In genomic region chr5:178551059-178551458, GRCh38 we compare ENCODE assay signal across 8 cellular contexts. TPM values are rescaled to one million over a fixed set of nuclear protein-coding genes. Genes with fewer than 3 reads are reported as not detected.
DNase-seq lines count a peak whose midpoint lies in the region; TF ChIP-seq lines count a peak whose summit lies in the region.

No MANE protein-coding gene starts in this region.

- no peak overlapping the region for H3K9ac ChIP-seq in OCI-LY3 (ENCODE audit: low read length)

- H3K36me3 ChIP-seq in OCI-LY3 (replicated peaks; ENCODE audit: low read depth, low read length), result no peaks in the 10 kb centered on the region
- no peaks in the 10 kb centered on the region for H3K36me3 ChIP-seq in esophagus squamous epithelium

- no peaks in the 10 kb centered on the region for H3K4me1 ChIP-seq in OCI-LY3 (ENCODE audit: low read length)
- no peaks in the 10 kb centered on the region for H3K4me1 ChIP-seq in esophagus squamous epithelium

- no peaks in the 10 kb centered on the region for H4K20me1 ChIP-seq in OCI-LY3 (ENCODE audit: insufficient read depth, low read length)

- H3K79me2 ChIP-seq in OCI-LY3 (ENCODE audit: low read length), result no peaks in the 10 kb centered on the region

- peak; percentile 45 for TF ChIP-seq CTCF in OCI-LY3 (IDR thresholded peaks at IDR 0.05; ENCODE audit: low read depth, low read length)
- TF ChIP-seq CTCF in esophagus squamous epithelium (IDR thresholded peaks at IDR 0.05), result peak in 4 of 6 experiments; percentile 14 to 53 (median 42)

- H2AFZ ChIP-seq in OCI-LY3 (ENCODE audit: low read depth, low read length), result no peak overlapping the region

- H3K27me3 ChIP-seq in OCI-LY3 (ENCODE audit: low read depth, low read length) (no peaks in the 10 kb centered on the region), esophagus squamous epithelium (peaks cover 0 to 25% (median 0%) of the 10 kb centered on the region in 4 donors)

- DNase-seq in NCI-H1694 treated with DMSO at 0.1 percent for 48 hours (lab: John Stamatoyannopoulos, UW) (peak; percentile 45), NCI-H1694 (lab: John Stamatoyannopoulos, UW) (no peak), esophagus squamous epithelium (lab: John Stamatoyannopoulos, UW) (no peak), stromal cell of bone marrow (ENCODE audit: low read depth) (peak; percentile 8), cerebellar nuclear complex (lab: John Stamatoyannopoulos, UW) (no peak), H4 (ENCODE audit: low spot score) (no peak), NCI-H2029 (lab: John Stamatoyannopoulos, UW) (no peak)

- intact Hi-C loops in esophagus squamous epithelium (cut with DNase I), result loop anchor here (10.0 kb wide), 1 partner anchor 266 kb away; no protein-coding TSS in a partner anchor

- H3K4me3 ChIP-seq in OCI-LY3 (ENCODE audit: low read length) (no peak overlapping the region), esophagus squamous epithelium (no peak overlapping the region)

- TF ChIP-seq POLR2A in esophagus squamous epithelium (IDR thresholded peaks at IDR 0.05), result no peak

- H3K27ac ChIP-seq in OCI-LY3 (ENCODE audit: low read length), result no peak overlapping the region
- H3K27ac ChIP-seq in esophagus squamous epithelium, result no peak overlapping the region

- H3K9me3 ChIP-seq in OCI-LY3 (ENCODE audit: insufficient read depth, low read length) (no peaks in the 10 kb centered on the region), esophagus squamous epithelium (no peaks in the 10 kb centered on the region)

- H3K4me2 ChIP-seq in OCI-LY3 (ENCODE audit: low read length), result no peak overlapping the region

RNA-seq across cellular contexts. Expression of gene COL23A1, which starts 39.1 kb away (rescaled TPM):
- 1 to 10 TPM in 1 of 4 donors, under 1 TPM in 2, not detected in 1; 0.41 to 1.5 (median 0.44) TPM for total RNA-seq in esophagus squamous epithelium
- 0.08 TPM in 1 of 2 replicates, not detected in the other for total RNA-seq in H4 (2014; rRNA removed; shearing (Covaris generic))

Comparison
In these comparisons a context has a peak if more than half of its experiments do, and no peak if none do; other contexts are left out.
1. DNase-seq: peak in NCI-H1694 treated with DMSO at 0.1 percent for 48 hours (single experiment) and stromal cell of bone marrow (single experiment); none in NCI-H1694 (single experiment), esophagus squamous epithelium (single experiment), cerebellar nuclear complex (0 of 2), H4 (single experiment) and NCI-H2029 (single experiment).